In the genomic region with DNA sequence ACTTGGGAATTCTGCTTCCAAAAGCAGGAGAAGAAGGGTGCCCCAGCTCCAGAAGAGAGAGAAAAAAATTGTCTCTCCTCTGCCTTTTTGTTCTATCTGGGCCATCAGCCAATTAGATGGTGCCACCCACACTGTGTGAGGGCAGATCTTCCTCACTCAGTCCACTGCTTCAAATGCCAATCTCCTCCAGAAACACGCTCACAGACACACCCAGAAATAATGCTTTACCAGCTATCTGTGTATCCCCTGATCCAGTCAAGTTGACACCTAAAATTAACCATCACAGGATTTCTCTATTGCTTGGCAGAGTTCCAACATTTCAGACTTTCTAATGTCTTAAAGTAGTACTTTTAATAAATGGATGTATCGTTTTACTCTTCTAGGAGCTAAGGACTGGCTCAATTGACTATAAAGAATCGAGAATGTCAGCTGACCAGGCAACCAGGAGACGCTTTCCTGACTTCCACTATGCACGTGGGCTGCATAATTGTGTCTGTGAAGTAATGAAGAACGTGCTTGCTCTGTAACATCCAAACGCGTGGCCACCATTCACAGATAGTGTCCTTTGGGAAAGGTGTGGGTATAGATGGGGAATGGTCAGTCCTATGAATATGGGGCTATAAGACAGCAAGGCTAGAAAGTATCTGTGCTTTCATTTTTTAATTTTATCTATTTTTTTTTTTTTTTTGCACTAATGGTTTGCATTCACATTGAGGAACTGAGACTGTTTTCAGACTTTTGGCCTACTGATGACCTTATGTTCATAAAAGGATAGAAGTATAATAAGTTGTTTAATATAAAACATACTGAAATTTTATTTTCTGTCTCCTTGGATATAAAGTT, we compare ENCODE assay signal across 2 cellular contexts.
TF ChIP-seq lines count a peak whose summit lies in the region.

No MANE protein-coding gene starts in this region.

TF ChIP-seq in HepG2, 621 proteins besides CTCF, POLR2A, EP300 and RAD21 (continued from another document):
- TF ChIP-seq, protein P1, sequence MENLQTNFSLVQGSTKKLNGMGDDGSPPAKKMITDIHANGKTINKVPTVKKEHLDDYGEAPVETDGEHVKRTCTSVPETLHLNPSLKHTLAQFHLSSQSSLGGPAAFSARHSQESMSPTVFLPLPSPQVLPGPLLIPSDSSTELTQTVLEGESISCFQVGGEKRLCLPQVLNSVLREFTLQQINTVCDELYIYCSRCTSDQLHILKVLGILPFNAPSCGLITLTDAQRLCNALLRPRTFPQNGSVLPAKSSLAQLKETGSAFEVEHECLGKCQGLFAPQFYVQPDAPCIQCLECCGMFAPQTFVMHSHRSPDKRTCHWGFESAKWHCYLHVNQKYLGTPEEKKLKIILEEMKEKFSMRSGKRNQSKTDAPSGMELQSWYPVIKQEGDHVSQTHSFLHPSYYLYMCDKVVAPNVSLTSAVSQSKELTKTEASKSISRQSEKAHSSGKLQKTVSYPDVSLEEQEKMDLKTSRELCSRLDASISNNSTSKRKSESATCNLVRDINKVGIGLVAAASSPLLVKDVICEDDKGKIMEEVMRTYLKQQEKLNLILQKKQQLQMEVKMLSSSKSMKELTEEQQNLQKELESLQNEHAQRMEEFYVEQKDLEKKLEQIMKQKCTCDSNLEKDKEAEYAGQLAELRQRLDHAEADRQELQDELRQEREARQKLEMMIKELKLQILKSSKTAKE (CRISPR knock-in tag; IDR thresholded peaks at IDR 0.05; ENCODE audit: borderline replicate concordance), result no peak

TF ChIP-seq in GM12878, 131 proteins besides CTCF, POLR2A, EP300 and RAD21 (continued from another document):
- TF ChIP-seq, protein P2, sequence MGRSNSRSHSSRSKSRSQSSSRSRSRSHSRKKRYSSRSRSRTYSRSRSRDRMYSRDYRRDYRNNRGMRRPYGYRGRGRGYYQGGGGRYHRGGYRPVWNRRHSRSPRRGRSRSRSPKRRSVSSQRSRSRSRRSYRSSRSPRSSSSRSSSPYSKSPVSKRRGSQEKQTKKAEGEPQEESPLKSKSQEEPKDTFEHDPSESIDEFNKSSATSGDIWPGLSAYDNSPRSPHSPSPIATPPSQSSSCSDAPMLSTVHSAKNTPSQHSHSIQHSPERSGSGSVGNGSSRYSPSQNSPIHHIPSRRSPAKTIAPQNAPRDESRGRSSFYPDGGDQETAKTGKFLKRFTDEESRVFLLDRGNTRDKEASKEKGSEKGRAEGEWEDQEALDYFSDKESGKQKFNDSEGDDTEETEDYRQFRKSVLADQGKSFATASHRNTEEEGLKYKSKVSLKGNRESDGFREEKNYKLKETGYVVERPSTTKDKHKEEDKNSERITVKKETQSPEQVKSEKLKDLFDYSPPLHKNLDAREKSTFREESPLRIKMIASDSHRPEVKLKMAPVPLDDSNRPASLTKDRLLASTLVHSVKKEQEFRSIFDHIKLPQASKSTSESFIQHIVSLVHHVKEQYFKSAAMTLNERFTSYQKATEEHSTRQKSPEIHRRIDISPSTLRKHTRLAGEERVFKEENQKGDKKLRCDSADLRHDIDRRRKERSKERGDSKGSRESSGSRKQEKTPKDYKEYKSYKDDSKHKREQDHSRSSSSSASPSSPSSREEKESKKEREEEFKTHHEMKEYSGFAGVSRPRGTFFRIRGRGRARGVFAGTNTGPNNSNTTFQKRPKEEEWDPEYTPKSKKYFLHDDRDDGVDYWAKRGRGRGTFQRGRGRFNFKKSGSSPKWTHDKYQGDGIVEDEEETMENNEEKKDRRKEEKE (IDR thresholded peaks at IDR 0.05), result no peak
- no peak for TF ChIP-seq SMAD5 (IDR thresholded peaks at IDR 0.05; ENCODE audit: low read depth)
- no peak for TF ChIP-seq PAX5 (IDR thresholded peaks at IDR 0.05; ENCODE audit: borderline replicate concordance, low read depth, low read length)
- TF ChIP-seq STAT1 (conservative IDR thresholded peaks at IDR 0.05), result no peak
- TF ChIP-seq NBN (IDR thresholded peaks at IDR 0.05), result 0 out of 2 replicates have a peak, but pooled peaks have one; percentile 23
- no peak for TF ChIP-seq CHD2 (IDR thresholded peaks at IDR 0.05; ENCODE audit: borderline replicate concordance, low read depth, low read length)
- no peak for TF ChIP-seq EGR1 (IDR thresholded peaks at IDR 0.05; ENCODE audit: borderline replicate concordance in 1 of 2, low read depth in 2 of 2, low read length in 2 of 2)
- no peak for TF ChIP-seq FOXM1 (IDR thresholded peaks at IDR 0.05; ENCODE audit: low read depth, low read length)
- TF ChIP-seq, protein P3, sequence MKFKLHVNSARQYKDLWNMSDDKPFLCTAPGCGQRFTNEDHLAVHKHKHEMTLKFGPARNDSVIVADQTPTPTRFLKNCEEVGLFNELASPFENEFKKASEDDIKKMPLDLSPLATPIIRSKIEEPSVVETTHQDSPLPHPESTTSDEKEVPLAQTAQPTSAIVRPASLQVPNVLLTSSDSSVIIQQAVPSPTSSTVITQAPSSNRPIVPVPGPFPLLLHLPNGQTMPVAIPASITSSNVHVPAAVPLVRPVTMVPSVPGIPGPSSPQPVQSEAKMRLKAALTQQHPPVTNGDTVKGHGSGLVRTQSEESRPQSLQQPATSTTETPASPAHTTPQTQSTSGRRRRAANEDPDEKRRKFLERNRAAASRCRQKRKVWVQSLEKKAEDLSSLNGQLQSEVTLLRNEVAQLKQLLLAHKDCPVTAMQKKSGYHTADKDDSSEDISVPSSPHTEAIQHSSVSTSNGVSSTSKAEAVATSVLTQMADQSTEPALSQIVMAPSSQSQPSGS (IDR thresholded peaks at IDR 0.05; ENCODE audit: low read length), result no peak
- TF ChIP-seq YY1 (IDR thresholded peaks at IDR 0.05; ENCODE audit: low read depth, low read length), result no peak
- no peak for TF ChIP-seq NRF1 (conservative IDR thresholded peaks at IDR 0.05; ENCODE audit: low read depth, low read length)
- TF ChIP-seq RAD51 (IDR thresholded peaks at IDR 0.05), result peak; percentile 68; the same call in 1 of the 2 replicates
- TF ChIP-seq PAX8 (IDR thresholded peaks at IDR 0.05), result no peak
- TF ChIP-seq, protein P4, sequence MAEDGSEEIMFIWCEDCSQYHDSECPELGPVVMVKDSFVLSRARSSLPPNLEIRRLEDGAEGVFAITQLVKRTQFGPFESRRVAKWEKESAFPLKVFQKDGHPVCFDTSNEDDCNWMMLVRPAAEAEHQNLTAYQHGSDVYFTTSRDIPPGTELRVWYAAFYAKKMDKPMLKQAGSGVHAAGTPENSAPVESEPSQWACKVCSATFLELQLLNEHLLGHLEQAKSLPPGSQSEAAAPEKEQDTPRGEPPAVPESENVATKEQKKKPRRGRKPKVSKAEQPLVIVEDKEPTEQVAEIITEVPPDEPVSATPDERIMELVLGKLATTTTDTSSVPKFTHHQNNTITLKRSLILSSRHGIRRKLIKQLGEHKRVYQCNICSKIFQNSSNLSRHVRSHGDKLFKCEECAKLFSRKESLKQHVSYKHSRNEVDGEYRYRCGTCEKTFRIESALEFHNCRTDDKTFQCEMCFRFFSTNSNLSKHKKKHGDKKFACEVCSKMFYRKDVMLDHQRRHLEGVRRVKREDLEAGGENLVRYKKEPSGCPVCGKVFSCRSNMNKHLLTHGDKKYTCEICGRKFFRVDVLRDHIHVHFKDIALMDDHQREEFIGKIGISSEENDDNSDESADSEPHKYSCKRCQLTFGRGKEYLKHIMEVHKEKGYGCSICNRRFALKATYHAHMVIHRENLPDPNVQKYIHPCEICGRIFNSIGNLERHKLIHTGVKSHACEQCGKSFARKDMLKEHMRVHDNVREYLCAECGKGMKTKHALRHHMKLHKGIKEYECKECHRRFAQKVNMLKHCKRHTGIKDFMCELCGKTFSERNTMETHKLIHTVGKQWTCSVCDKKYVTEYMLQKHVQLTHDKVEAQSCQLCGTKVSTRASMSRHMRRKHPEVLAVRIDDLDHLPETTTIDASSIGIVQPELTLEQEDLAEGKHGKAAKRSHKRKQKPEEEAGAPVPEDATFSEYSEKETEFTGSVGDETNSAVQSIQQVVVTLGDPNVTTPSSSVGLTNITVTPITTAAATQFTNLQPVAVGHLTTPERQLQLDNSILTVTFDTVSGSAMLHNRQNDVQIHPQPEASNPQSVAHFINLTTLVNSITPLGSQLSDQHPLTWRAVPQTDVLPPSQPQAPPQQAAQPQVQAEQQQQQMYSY (CRISPR knock-in tag; IDR thresholded peaks at IDR 0.05), result no peak
- TF ChIP-seq, protein P5, sequence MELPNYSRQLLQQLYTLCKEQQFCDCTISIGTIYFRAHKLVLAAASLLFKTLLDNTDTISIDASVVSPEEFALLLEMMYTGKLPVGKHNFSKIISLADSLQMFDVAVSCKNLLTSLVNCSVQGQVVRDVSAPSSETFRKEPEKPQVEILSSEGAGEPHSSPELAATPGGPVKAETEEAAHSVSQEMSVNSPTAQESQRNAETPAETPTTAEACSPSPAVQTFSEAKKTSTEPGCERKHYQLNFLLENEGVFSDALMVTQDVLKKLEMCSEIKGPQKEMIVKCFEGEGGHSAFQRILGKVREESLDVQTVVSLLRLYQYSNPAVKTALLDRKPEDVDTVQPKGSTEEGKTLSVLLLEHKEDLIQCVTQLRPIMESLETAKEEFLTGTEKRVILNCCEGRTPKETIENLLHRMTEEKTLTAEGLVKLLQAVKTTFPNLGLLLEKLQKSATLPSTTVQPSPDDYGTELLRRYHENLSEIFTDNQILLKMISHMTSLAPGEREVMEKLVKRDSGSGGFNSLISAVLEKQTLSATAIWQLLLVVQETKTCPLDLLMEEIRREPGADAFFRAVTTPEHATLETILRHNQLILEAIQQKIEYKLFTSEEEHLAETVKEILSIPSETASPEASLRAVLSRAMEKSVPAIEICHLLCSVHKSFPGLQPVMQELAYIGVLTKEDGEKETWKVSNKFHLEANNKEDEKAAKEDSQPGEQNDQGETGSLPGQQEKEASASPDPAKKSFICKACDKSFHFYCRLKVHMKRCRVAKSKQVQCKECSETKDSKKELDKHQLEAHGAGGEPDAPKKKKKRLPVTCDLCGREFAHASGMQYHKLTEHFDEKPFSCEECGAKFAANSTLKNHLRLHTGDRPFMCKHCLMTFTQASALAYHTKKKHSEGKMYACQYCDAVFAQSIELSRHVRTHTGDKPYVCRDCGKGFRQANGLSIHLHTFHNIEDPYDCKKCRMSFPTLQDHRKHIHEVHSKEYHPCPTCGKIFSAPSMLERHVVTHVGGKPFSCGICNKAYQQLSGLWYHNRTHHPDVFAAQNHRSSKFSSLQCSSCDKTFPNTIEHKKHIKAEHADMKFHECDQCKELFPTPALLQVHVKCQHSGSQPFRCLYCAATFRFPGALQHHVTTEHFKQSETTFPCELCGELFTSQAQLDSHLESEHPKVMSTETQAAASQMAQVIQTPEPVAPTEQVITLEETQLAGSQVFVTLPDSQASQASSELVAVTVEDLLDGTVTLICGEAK (IDR thresholded peaks at IDR 0.05; ENCODE audit: borderline replicate concordance), result no peak
- TF ChIP-seq MYC (IDR thresholded peaks at IDR 0.05; ENCODE audit: insufficient read depth, insufficient read length, insufficient replicate concordance, low read length, severe bottlenecking), result no peak
- TF ChIP-seq HDGF (IDR thresholded peaks at IDR 0.05), result no peak
